18 cellular contexts compared by ENCODE assay signal in the genomic region with DNA sequence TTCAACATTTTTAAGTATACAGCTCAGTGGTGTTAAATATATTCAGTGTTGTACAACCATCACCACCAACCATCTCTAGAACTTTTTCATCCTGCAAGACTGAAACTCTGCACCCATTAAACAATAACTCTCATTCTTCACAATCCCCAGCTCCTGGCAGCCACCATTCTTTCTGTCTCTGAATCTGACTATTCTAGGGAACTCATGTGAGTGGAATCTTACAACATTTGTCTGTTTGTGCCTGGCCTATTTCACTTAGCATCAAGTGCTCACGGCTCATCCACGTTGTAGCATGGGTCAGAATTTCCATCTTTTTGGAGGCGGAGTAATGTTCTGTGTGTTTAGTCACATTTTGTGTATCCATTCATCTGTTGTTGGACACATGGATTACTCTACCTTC. TPM values are rescaled to one million over a fixed set of nuclear protein-coding genes. Genes with fewer than 3 reads are reported as not detected.
DNase-seq lines count a peak whose midpoint lies in the region; ATAC-seq and TF ChIP-seq lines count a peak whose summit lies in the region.
"Had no signal": no experiment of that assay in that cellular context is flagged by ENCODE, and none has a peak within 500 bp of the region (broad histone marks: within the 10 kb centered on the region; RNA-seq: fewer than 3 reads in every experiment).

No MANE protein-coding gene starts in this region.

- intact Hi-C loops in activated CD4-positive, alpha-beta T cell treated with anti-CD3 and anti-CD28 coated beads, Interleukin-2, amount 10 ng/mL, durations not matched to agents 24 days and 14 days (cut with micrococcal nuclease), result no loop called here
- intact Hi-C loops in stomach (cut with DNase I; ENCODE audit: low total_unique reads), result no loop called here
- intact Hi-C loops in PC-3 (cut with micrococcal nuclease), result no loop called here

- peaks cover 37% of the 10 kb centered on the region for H3K4me1 Mint-ChIP-seq in activated CD4-positive, alpha-beta T cell treated with anti-CD3 and anti-CD28 coated beads, Interleukin-2, amount 10 ng/mL, durations not matched to agents 24 days and 14 days
- peaks cover 48% of the 10 kb centered on the region for H3K4me1 Mint-ChIP-seq in T-helper 17 cell

- no TSS peak for BruUV-seq in PC-3 (replicated peaks; lab: Mats Ljungman, UMichigan)

- ATAC-seq in T-helper 17 cell, result no peak
- ATAC-seq in GM21529 (IDR thresholded peaks at IDR 0.05; ENCODE audit: unreplicated experiment), result no peak
- no peak for ATAC-seq in PC-3
- ATAC-seq: lower lobe of right lung; stimulated activated effector memory CD8-positive, alpha-beta T cell treated with anti-CD3 and anti-CD28 coated beads, Interleukin-12 subunit alpha, Interleukin-12 subunit beta, amount 100 ng/mL, for 72 hours had no signal

- peak overlapping the region; percentile 8 for H3K27ac Mint-ChIP-seq in activated CD4-positive, alpha-beta T cell treated with anti-CD3 and anti-CD28 coated beads, Interleukin-2, amount 10 ng/mL, durations not matched to agents 24 days and 14 days
- peak overlapping the region; percentile 96 for H3K27ac Mint-ChIP-seq in T-helper 17 cell
- H3K27ac Mint-ChIP-seq: HFFc6; stimulated activated effector memory CD8-positive, alpha-beta T cell treated with anti-CD3 and anti-CD28 coated beads, Interleukin-12 subunit alpha, Interleukin-12 subunit beta, amount 100 ng/mL, for 72 hours had no signal

- H3K4me2 ChIP-seq in PC-3 (ENCODE audit: low read length), result no peak overlapping the region

- no peak overlapping the region for H3K4me3 Mint-ChIP-seq in activated CD4-positive, alpha-beta T cell treated with anti-CD3 and anti-CD28 coated beads, Interleukin-2, amount 10 ng/mL, durations not matched to agents 24 days and 14 days
- no peak overlapping the region for H3K4me3 Mint-ChIP-seq in T-helper 17 cell

- peaks cover 28 to 40% (median 31%) of the 10 kb centered on the region in 4 donors for H3K4me1 ChIP-seq in stomach
- H3K4me1 ChIP-seq in PC-3 (ENCODE audit: insufficient read depth, low read length), result peaks cover 10% of the 10 kb centered on the region

- CTCF ChIA-PET in PC-3 (lab: Charles Lee), result no interaction called here

- H3K9me3 ChIP-seq in T-helper 17 cell (ENCODE audit: control insufficient read depth, low read length, poor library complexity, severe bottlenecking), result no peaks in the 10 kb centered on the region
- no peaks in the 10 kb centered on the region for H3K9me3 ChIP-seq in stomach
- H3K9me3 ChIP-seq in PC-3 (ENCODE audit: low read length), result no peaks in the 10 kb centered on the region
- H3K9me3 ChIP-seq: lower lobe of right lung had no signal

- H3K27me3 Mint-ChIP-seq in activated CD4-positive, alpha-beta T cell treated with anti-CD3 and anti-CD28 coated beads, Interleukin-2, amount 10 ng/mL, durations not matched to agents 24 days and 14 days, result no peaks in the 10 kb centered on the region
- no peaks in the 10 kb centered on the region for H3K27me3 Mint-ChIP-seq in T-helper 17 cell

- H3K9me3 Mint-ChIP-seq in activated CD4-positive, alpha-beta T cell treated with anti-CD3 and anti-CD28 coated beads, Interleukin-2, amount 10 ng/mL, durations not matched to agents 24 days and 14 days, result no peaks in the 10 kb centered on the region
- H3K9me3 Mint-ChIP-seq: CD14-positive monocyte; HFFc6; stimulated activated effector memory CD8-positive, alpha-beta T cell treated with anti-CD3 and anti-CD28 coated beads, Interleukin-12 subunit alpha, Interleukin-12 subunit beta, amount 100 ng/mL, for 72 hours had no signal

- no peak for TF ChIP-seq EP300 in stomach (IDR thresholded peaks at IDR 0.05)

- no peak overlapping the region for H2AFZ ChIP-seq in PC-3 (ENCODE audit: low read length)

- no peaks in the 10 kb centered on the region for H3F3A ChIP-seq in PC-3 (ENCODE audit: low read length, unreplicated experiment)

- H3K36me3 ChIP-seq in stomach (peaks cover 0 to 8% (median 2%) of the 10 kb centered on the region in 4 donors), PC-3 (ENCODE audit: low read depth, low read length) (no peaks in the 10 kb centered on the region)
- H3K36me3 ChIP-seq: brain microvascular endothelial cell, lower lobe of right lung had no signal

- WGBS in stomach, 5 donors, result 73 to 85% (median 76%) methylated on average over 3 of the region's 3 CpGs

- H3K79me2 ChIP-seq in PC-3 (ENCODE audit: low read length), result peaks cover 21% of the 10 kb centered on the region

- no peak for DNase-seq in activated CD4-positive, alpha-beta T cell treated with anti-CD3 and anti-CD28 coated beads, Interleukin-2, amount 10 ng/mL, durations not matched to agents 24 days and 14 days
- DNase-seq in activated CD4-positive, alpha-beta T cell treated with anti-CD3 and anti-CD28 coated beads for 4 hours, result no peak
- DNase-seq in T-helper 17 cell (no peak), hippocampal formation (lab: John Stamatoyannopoulos, UW) (peak; percentile 24 to 69), stomach (no peak), DMS 273 treated with DMSO at 0.1 percent for 48 hours (lab: John Stamatoyannopoulos, UW) (no peak), PC-3 (no peak)
- DNase-seq: 8988T; brain microvascular endothelial cell; effector CD4-positive, alpha-beta T cell; HFFc6; KG1; lower lobe of right lung; NCI-H226; Right ventricle myocardium superior had no signal

- H3K27ac ChIP-seq in stomach (peak overlapping the region in 3 of 5 donors; percentile 93 to 98 (median 96)), PC-3 (ENCODE audit: low read length) (no peak overlapping the region)
- H3K27ac ChIP-seq: brain microvascular endothelial cell had no signal

- POLR2A ChIA-PET in PC-3 (lab: Charles Lee; ENCODE audit: unreplicated experiment), result no interaction called here

- H3K27me3 ChIP-seq in stomach (no peaks in the 10 kb centered on the region), PC-3 (ENCODE audit: low read length) (no peaks in the 10 kb centered on the region)
- H3K27me3 ChIP-seq: brain microvascular endothelial cell had no signal

- no peak for TF ChIP-seq CTCF in stomach (IDR thresholded peaks at IDR 0.05)
- no peak for TF ChIP-seq CTCF in PC-3 (conservative IDR thresholded peaks at IDR 0.05; ENCODE audit: low read depth, low read length)

- peaks cover 20% of the 10 kb centered on the region for H3K36me3 Mint-ChIP-seq in activated CD4-positive, alpha-beta T cell treated with anti-CD3 and anti-CD28 coated beads, Interleukin-2, amount 10 ng/mL, durations not matched to agents 24 days and 14 days (ENCODE audit: low read depth)
- no peaks in the 10 kb centered on the region for H3K36me3 Mint-ChIP-seq in T-helper 17 cell (ENCODE audit: low read depth)

- TF ChIP-seq POLR2A in stomach (IDR thresholded peaks at IDR 0.05), result no peak

- H3K9me2 ChIP-seq in PC-3 (replicated peaks; ENCODE audit: low read length), result no peaks in the 10 kb centered on the region

- no peaks in the 10 kb centered on the region for H4K20me1 ChIP-seq in PC-3 (ENCODE audit: low read length)

- no peak overlapping the region for H3K9ac ChIP-seq in PC-3 (ENCODE audit: low read length)

- H3K4me3 ChIP-seq in stomach (no peak overlapping the region), PC-3 (ENCODE audit: low read length) (no peak overlapping the region)
- H3K4me3 ChIP-seq: lower lobe of right lung had no signal

RNA-seq across cellular contexts. Expression of gene PFKFB3, which starts 40.8 kb away (rescaled TPM):
- 108 TPM in 2 replicates for total RNA-seq in activated CD4-positive, alpha-beta T cell treated with anti-CD3 and anti-CD28 coated beads, Interleukin-2, amount 10 ng/mL, durations not matched to agents 24 days and 14 days
- total RNA-seq in T-helper 17 cell (100 to 1,000 TPM in 1 of 2 donors, 10 to 100 TPM in 1; 93.3 to 146 TPM), stomach (100 to 1,000 TPM in 1 of 5 donors, 10 to 100 TPM in 4; 18.0 to 199 (median 41.5) TPM), PC-3 (2014; rRNA removed) (19.5 and 22.7 TPM in 2 replicates)
- 10 to 100 TPM; 17.7 to 48.3 (median 26.6) TPM for polyA plus RNA-seq in stomach

Comparison
In these comparisons a context has a peak if more than half of its experiments do, and no peak if none do; other contexts are left out.
1. DNase-seq: peak in hippocampal formation (2 of 2); none in activated CD4-positive, alpha-beta T cell treated with anti-CD3 and anti-CD28 coated beads, Interleukin-2, amount 10 ng/mL, durations not matched to agents 24 days and 14 days (single experiment), activated CD4-positive, alpha-beta T cell treated with anti-CD3 and anti-CD28 coated beads for 4 hours (0 of 2), T-helper 17 cell (0 of 3), stomach (single experiment), DMS 273 treated with DMSO at 0.1 percent for 48 hours (single experiment) and PC-3 (single experiment).